ENCODE assay signal across 1 cellular context in genomic region chr17:48066192-48066591, GRCh38.
TF ChIP-seq lines count a peak whose summit lies in the region.

No MANE protein-coding gene starts in this region.

TF ChIP-seq in liver, 16 proteins besides CTCF, POLR2A, EP300 and RAD21 (continued from another document):
- peak; percentile 75 to 87 for TF ChIP-seq RXRA (IDR thresholded peaks at IDR 0.05)
- TF ChIP-seq MAX (IDR thresholded peaks at IDR 0.05): no peak
- no peak for TF ChIP-seq EGR1 (IDR thresholded peaks at IDR 0.05; ENCODE audit: low read depth in 2 of 2)
- peak; percentile 53 for TF ChIP-seq FOXA1 (IDR thresholded peaks at IDR 0.05)
- TF ChIP-seq, protein P1, sequence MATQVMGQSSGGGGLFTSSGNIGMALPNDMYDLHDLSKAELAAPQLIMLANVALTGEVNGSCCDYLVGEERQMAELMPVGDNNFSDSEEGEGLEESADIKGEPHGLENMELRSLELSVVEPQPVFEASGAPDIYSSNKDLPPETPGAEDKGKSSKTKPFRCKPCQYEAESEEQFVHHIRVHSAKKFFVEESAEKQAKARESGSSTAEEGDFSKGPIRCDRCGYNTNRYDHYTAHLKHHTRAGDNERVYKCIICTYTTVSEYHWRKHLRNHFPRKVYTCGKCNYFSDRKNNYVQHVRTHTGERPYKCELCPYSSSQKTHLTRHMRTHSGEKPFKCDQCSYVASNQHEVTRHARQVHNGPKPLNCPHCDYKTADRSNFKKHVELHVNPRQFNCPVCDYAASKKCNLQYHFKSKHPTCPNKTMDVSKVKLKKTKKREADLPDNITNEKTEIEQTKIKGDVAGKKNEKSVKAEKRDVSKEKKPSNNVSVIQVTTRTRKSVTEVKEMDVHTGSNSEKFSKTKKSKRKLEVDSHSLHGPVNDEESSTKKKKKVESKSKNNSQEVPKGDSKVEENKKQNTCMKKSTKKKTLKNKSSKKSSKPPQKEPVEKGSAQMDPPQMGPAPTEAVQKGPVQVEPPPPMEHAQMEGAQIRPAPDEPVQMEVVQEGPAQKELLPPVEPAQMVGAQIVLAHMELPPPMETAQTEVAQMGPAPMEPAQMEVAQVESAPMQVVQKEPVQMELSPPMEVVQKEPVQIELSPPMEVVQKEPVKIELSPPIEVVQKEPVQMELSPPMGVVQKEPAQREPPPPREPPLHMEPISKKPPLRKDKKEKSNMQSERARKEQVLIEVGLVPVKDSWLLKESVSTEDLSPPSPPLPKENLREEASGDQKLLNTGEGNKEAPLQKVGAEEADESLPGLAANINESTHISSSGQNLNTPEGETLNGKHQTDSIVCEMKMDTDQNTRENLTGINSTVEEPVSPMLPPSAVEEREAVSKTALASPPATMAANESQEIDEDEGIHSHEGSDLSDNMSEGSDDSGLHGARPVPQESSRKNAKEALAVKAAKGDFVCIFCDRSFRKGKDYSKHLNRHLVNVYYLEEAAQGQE (IDR thresholded peaks at IDR 0.05): peak; percentile 47
- no peak for TF ChIP-seq GABPA (IDR thresholded peaks at IDR 0.05 in 1 of 2, conservative IDR thresholded peaks at IDR 0.05 in 1 of 2)
- TF ChIP-seq FOXA2 (IDR thresholded peaks at IDR 0.05): peak; percentile 89
- TF ChIP-seq HNF4G (IDR thresholded peaks at IDR 0.05): peak; percentile 19
- TF ChIP-seq, protein P2, sequence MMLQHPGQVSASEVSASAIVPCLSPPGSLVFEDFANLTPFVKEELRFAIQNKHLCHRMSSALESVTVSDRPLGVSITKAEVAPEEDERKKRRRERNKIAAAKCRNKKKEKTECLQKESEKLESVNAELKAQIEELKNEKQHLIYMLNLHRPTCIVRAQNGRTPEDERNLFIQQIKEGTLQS (IDR thresholded peaks at IDR 0.05): no peak
